ENCODE assay signal across 9 cellular contexts in genomic region chr7:4006687-4007086, GRCh38.
DNase-seq lines count a peak whose midpoint lies in the region; ATAC-seq and TF ChIP-seq lines count a peak whose summit lies in the region.
"Had no signal": no experiment of that assay in that cellular context is flagged by ENCODE, and none has a peak within 500 bp of the region (broad histone marks: within the 10 kb centered on the region; RNA-seq: fewer than 3 reads in every experiment).

No MANE protein-coding gene starts in this region.

- no peaks in the 10 kb centered on the region for H3K79me2 ChIP-seq in hepatocyte

- peak overlapping the region; percentile 70 for H3K4me3 Mint-ChIP-seq in type B pancreatic cell

- H3K4me2 ChIP-seq in hepatocyte, result peak overlapping the region; percentile 61

- DNase-seq in NCI-H1092 treated with DMSO at 0.1 percent for 48 hours (lab: John Stamatoyannopoulos, UW) (peak; percentile 62), NCI-H748 treated with DMSO at 0.1 percent for 48 hours (lab: John Stamatoyannopoulos, UW) (peak; percentile 86), hepatocyte (ENCODE audit: low spot score) (peak; percentile 82), type B pancreatic cell (ENCODE audit: extremely low spot score, unreplicated experiment) (no peak), epidermal melanocyte (ENCODE audit: insufficient read length, low spot score) (no peak), psoas muscle (no peak)
- no peak for DNase-seq in activated effector memory CD4-positive, alpha-beta T cell treated with Interleukin-2 at 50 U/mL for 16 hours
- DNase-seq: DND-41 had no signal

- TF ChIP-seq CTCF in hepatocyte (IDR thresholded peaks at IDR 0.05; ENCODE audit: poor library complexity), result no peak
- TF ChIP-seq CTCF in type B pancreatic cell (conservative IDR thresholded peaks at IDR 0.05), result no peak
- no peak for TF ChIP-seq CTCF in psoas muscle (IDR thresholded peaks at IDR 0.05)

- no peaks in the 10 kb centered on the region for H4K20me1 ChIP-seq in hepatocyte (ENCODE audit: insufficient read depth, poor library complexity, severe bottlenecking)

- H3K36me3 ChIP-seq in hepatocyte (replicated peaks; ENCODE audit: insufficient read depth, low read depth) (no peaks in the 10 kb centered on the region), psoas muscle (ENCODE audit: insufficient read depth in 1 of 2, low read depth in 1 of 2) (no peaks in the 10 kb centered on the region)

- H3K4me1 ChIP-seq in hepatocyte (ENCODE audit: insufficient read depth) (peaks cover 10% of the 10 kb centered on the region), psoas muscle (no peaks in the 10 kb centered on the region)
- H3K4me1 ChIP-seq: ascending aorta had no signal

- H3K9me2 ChIP-seq in hepatocyte (replicated peaks; ENCODE audit: insufficient read depth), result no peaks in the 10 kb centered on the region

- peak overlapping the region; percentile 47 for H3K27ac Mint-ChIP-seq in type B pancreatic cell

- H3K4me1 Mint-ChIP-seq in type B pancreatic cell (ENCODE audit: unreplicated experiment), result peaks cover 17% of the 10 kb centered on the region

- peaks cover 5% of the 10 kb centered on the region for H3K9me3 Mint-ChIP-seq in type B pancreatic cell

- intact Hi-C loops in psoas muscle (cut with DNase I), result no loop called here

- peak overlapping the region; percentile 23 for H2AFZ ChIP-seq in hepatocyte

- H3K27me3 ChIP-seq in hepatocyte, result no peaks in the 10 kb centered on the region
- peaks cover 0 to 17% (median 2%) of the 10 kb centered on the region in 3 donors for H3K27me3 ChIP-seq in psoas muscle (ENCODE audit: insufficient read depth in 3 of 3, low read length in 2 of 3)
- H3K27me3 ChIP-seq: ascending aorta had no signal

- H3K36me3 Mint-ChIP-seq in type B pancreatic cell, result peaks cover 10% of the 10 kb centered on the region

- peak overlapping the region; percentile 55 for H3K27ac ChIP-seq in hepatocyte
- no peak overlapping the region for H3K27ac ChIP-seq in psoas muscle

- H3K9me3 ChIP-seq in hepatocyte (ENCODE audit: low read depth) (no peaks in the 10 kb centered on the region), psoas muscle (no peaks in the 10 kb centered on the region)
- H3K9me3 ChIP-seq: ascending aorta had no signal

- no peak for ATAC-seq in psoas muscle

- H3K4me3 ChIP-seq in hepatocyte (no peak overlapping the region), psoas muscle (no peak overlapping the region)
- H3K4me3 ChIP-seq: ascending aorta had no signal

- peaks cover 11% of the 10 kb centered on the region for H3K27me3 Mint-ChIP-seq in type B pancreatic cell

- 5% methylated on average over 11 of the region's 11 CpGs for WGBS in hepatocyte (ENCODE audit: low lambda C conversion rate, missing lambda C conversion rate)
- 72 to 83% (median 73%) methylated on average over 11 of the region's 11 CpGs for WGBS in psoas muscle, 3 donors

Comparison
In these comparisons a context has a peak if more than half of its experiments do, and no peak if none do; other contexts are left out.
1. DNase-seq: peak in NCI-H1092 treated with DMSO at 0.1 percent for 48 hours (single experiment), NCI-H748 treated with DMSO at 0.1 percent for 48 hours (single experiment) and hepatocyte (single experiment); none in type B pancreatic cell (single experiment), activated effector memory CD4-positive, alpha-beta T cell treated with Interleukin-2 at 50 U/mL for 16 hours (single experiment), epidermal melanocyte (single experiment) and psoas muscle (0 of 2).